Comparison of ENCODE assay signal across 32 cellular contexts in genomic region chr3:114217266-114217665, GRCh38. TPM values are rescaled to one million over a fixed set of nuclear protein-coding genes. Genes with fewer than 3 reads are reported as not detected.
A peak's percentile ranks its signal among the peaks of the same experiment; 100 is the strongest.
DNase-seq lines count a peak whose midpoint lies in the region; ATAC-seq and TF ChIP-seq lines count a peak whose summit lies in the region.
"Had no signal": no experiment of that assay in that cellular context is flagged by ENCODE, and none has a peak within 500 bp of the region (broad histone marks: within the 10 kb centered on the region; RNA-seq: fewer than 3 reads in every experiment).

No MANE protein-coding gene starts in this region.

- TF ChIP-seq RAD21 in SK-N-SH (IDR thresholded peaks at IDR 0.05; ENCODE audit: low read length) = no peak

- no peak for TF ChIP-seq EP300 in SK-N-SH (IDR thresholded peaks at IDR 0.05; ENCODE audit: borderline replicate concordance in 1 of 2, low read depth in 1 of 2, low read length in 1 of 2)

- H4K20me1 ChIP-seq in SK-N-SH (ENCODE audit: insufficient read depth) = no peaks in the 10 kb centered on the region

- H3K36me3 ChIP-seq in SK-N-SH (replicated peaks in 1 of 2; ENCODE audit: control insufficient read depth in 1 of 2, insufficient read depth in 2 of 2, low read length in 1 of 2) = no peaks in the 10 kb centered on the region
- H3K36me3 ChIP-seq: SJCRH30 had no signal

- DNase-seq in NCI-H1105 treated with DMSO at 0.1 percent for 48 hours (lab: John Stamatoyannopoulos, UW) (peak; percentile 44), NCI-H1105 (lab: John Stamatoyannopoulos, UW) (no peak), activated B cell treated with CpG ODN at 0.5 μM for 24 hours (no peak), neural crest cell (ENCODE audit: low read depth, low spot score) (no peak), germinal center (ENCODE audit: low spot score) (no peak), SK-N-SH (no peak)
- no peak for DNase-seq in activated naive CD8-positive, alpha-beta T cell treated with anti-CD3 and anti-CD28 coated beads, Interleukin-2, amount 50 U/mL, for 24 hours
- DNase-seq: activated CD4-positive, alpha-beta T cell treated with anti-CD3 and anti-CD28 coated beads for 1 hour; activated naive CD4-positive, alpha-beta T cell treated with anti-CD3 and anti-CD28 coated beads, Interleukin-2, amount 50 U/mL, for 16 hours; activated T-cell treated with anti-CD3 and anti-CD28 coated beads, Interleukin-2, amount 50 U/mL, for 4 hours; DMS53; MV-4-11; NCI-H187; NCI-H345; SJCRH30; small intestine; stimulated activated CD4-positive, alpha-beta T cell treated with anti-CD3 and anti-CD28 coated beads, Interleukin-1b, Interleukin-23, amount 100 ng/mL, for 48 hours; stimulated activated CD8-positive, alpha-beta memory T cell treated with anti-CD3 and anti-CD28 coated beads, Interleukin-4, amount 100 ng/mL, for 48 hours; stimulated activated naive CD8-positive, alpha-beta T cell treated with anti-CD3 and anti-CD28 coated beads, Interleukin-15, amount 100 ng/mL, for 72 hours had no signal

- H3K79me2 ChIP-seq in SK-N-SH (ENCODE audit: insufficient read depth) = no peaks in the 10 kb centered on the region

- H3K36me3 Mint-ChIP-seq in activated naive CD8-positive, alpha-beta T cell = peaks cover 10% of the 10 kb centered on the region
- peaks cover 24% of the 10 kb centered on the region for H3K36me3 Mint-ChIP-seq in activated naive CD8-positive, alpha-beta T cell treated with anti-CD3 and anti-CD28 coated beads, Interleukin-2, amount 50 U/mL, for 24 hours (ENCODE audit: low read depth)
- H3K36me3 Mint-ChIP-seq in activated B cell treated with CpG ODN at 0.5 μM for 24 hours (ENCODE audit: low read depth) (peaks cover 3% of the 10 kb centered on the region), neural crest cell (ENCODE audit: low read depth) (no peaks in the 10 kb centered on the region)

- no peak overlapping the region for H3K4me2 ChIP-seq in SK-N-SH

- H3K27me3 ChIP-seq in SK-N-SH (ENCODE audit: insufficient read depth) = no peaks in the 10 kb centered on the region
- H3K27me3 ChIP-seq: SJCRH30 had no signal

- intact Hi-C loops in activated B cell treated with CpG ODN at 0.5 μM for 24 hours (cut with micrococcal nuclease) = no loop called here

- POLR2A ChIA-PET in activated B cell treated with CpG ODN at 0.5 μM for 24 hours (lab: Charles Lee) = interaction anchor here (0.6 to 7.4 kb wide), 6 partner anchors 9 to 232 kb away, joined by 3 to 334 read pairs (median 6); partner anchors contain the start of genes DRD3 and TIGIT
- POLR2A ChIA-PET in SK-N-SH (lab: Yijun Ruan, JAX) = no interaction called here

- no peaks in the 10 kb centered on the region for H3K27me3 Mint-ChIP-seq in activated naive CD8-positive, alpha-beta T cell
- no peaks in the 10 kb centered on the region for H3K27me3 Mint-ChIP-seq in activated naive CD8-positive, alpha-beta T cell treated with anti-CD3 and anti-CD28 coated beads, Interleukin-2, amount 50 U/mL, for 24 hours
- no peaks in the 10 kb centered on the region for H3K27me3 Mint-ChIP-seq in activated B cell treated with CpG ODN at 0.5 μM for 24 hours
- peaks cover 2% of the 10 kb centered on the region for H3K27me3 Mint-ChIP-seq in neural crest cell (ENCODE audit: low read depth)
- H3K27me3 Mint-ChIP-seq: stimulated activated naive CD8-positive, alpha-beta T cell treated with anti-CD3 and anti-CD28 coated beads, Interleukin-15, amount 100 ng/mL, for 72 hours had no signal

- H3K4me3 ChIP-seq in SK-N-SH (ENCODE audit: low read depth in 2 of 2, low read length in 1 of 2) = no peak overlapping the region
- H3K4me3 ChIP-seq: SJCRH30 had no signal

- no peak overlapping the region for H3K27ac Mint-ChIP-seq in activated naive CD8-positive, alpha-beta T cell
- H3K27ac Mint-ChIP-seq in activated naive CD8-positive, alpha-beta T cell treated with anti-CD3 and anti-CD28 coated beads, Interleukin-2, amount 50 U/mL, for 24 hours = no peak overlapping the region
- H3K27ac Mint-ChIP-seq in activated B cell treated with CpG ODN at 0.5 μM for 24 hours (no peak overlapping the region), neural crest cell (ENCODE audit: unreplicated experiment) (peak overlapping the region; percentile 63)
- H3K27ac Mint-ChIP-seq: nephron; stimulated activated naive CD8-positive, alpha-beta T cell treated with anti-CD3 and anti-CD28 coated beads, Interleukin-15, amount 100 ng/mL, for 72 hours had no signal

- ATAC-seq in activated naive CD8-positive, alpha-beta T cell treated with anti-CD3 and anti-CD28 coated beads, Interleukin-2, amount 50 U/mL, for 24 hours = no peak
- ATAC-seq in activated B cell treated with CpG ODN at 0.5 μM for 24 hours (ENCODE audit: low read depth) = no peak
- ATAC-seq: activated T-cell treated with anti-CD3 and anti-CD28 coated beads, Interleukin-2, amount 50 U/mL, for 4 hours; HepG2; stimulated activated naive CD8-positive, alpha-beta T cell treated with anti-CD3 and anti-CD28 coated beads, Interleukin-15, amount 100 ng/mL, for 72 hours had no signal

- H3K9me2 ChIP-seq in SK-N-SH = no peaks in the 10 kb centered on the region

- peaks cover 3 to 19% of the 10 kb centered on the region in 2 experiments for H3K4me1 ChIP-seq in SK-N-SH (ENCODE audit: control insufficient read depth in 1 of 2, insufficient read depth in 2 of 2, low read depth in 1 of 2, low read length in 1 of 2)
- H3K4me1 ChIP-seq: SJCRH30 had no signal

- no peaks in the 10 kb centered on the region for H3K9me3 ChIP-seq in SK-N-SH
- H3K9me3 ChIP-seq: SJCRH30 had no signal

- no peak for TF ChIP-seq CTCF in activated B cell treated with CpG ODN at 0.5 μM for 24 hours (IDR thresholded peaks at IDR 0.05)
- TF ChIP-seq CTCF in neural crest cell (conservative IDR thresholded peaks at IDR 0.05) = no peak
- no peak for TF ChIP-seq CTCF in SK-N-SH (IDR thresholded peaks at IDR 0.05)

- peak overlapping the region; percentile 24 for H3K4me3 Mint-ChIP-seq in activated naive CD8-positive, alpha-beta T cell
- H3K4me3 Mint-ChIP-seq in activated naive CD8-positive, alpha-beta T cell treated with anti-CD3 and anti-CD28 coated beads, Interleukin-2, amount 50 U/mL, for 24 hours = no peak overlapping the region
- H3K4me3 Mint-ChIP-seq in activated B cell treated with CpG ODN at 0.5 μM for 24 hours (peak overlapping the region; percentile 12), neural crest cell (no peak overlapping the region)
- H3K4me3 Mint-ChIP-seq: activated T-cell treated with anti-CD3 and anti-CD28 coated beads, Interleukin-2, amount 50 U/mL, for 4 hours; nephron had no signal

- H3K27ac ChIP-seq in SK-N-SH (ENCODE audit: low read depth in 2 of 2, low read length in 1 of 2) = no peak overlapping the region
- H3K27ac ChIP-seq: 22Rv1, SJCRH30 had no signal

- H3F3A ChIP-seq in SK-N-SH (replicated peaks; ENCODE audit: insufficient read depth) = no peaks in the 10 kb centered on the region

- H3K9ac ChIP-seq in SK-N-SH = no peak overlapping the region

- H3K9me3 Mint-ChIP-seq in activated naive CD8-positive, alpha-beta T cell (ENCODE audit: low read depth) = no peaks in the 10 kb centered on the region
- H3K9me3 Mint-ChIP-seq in activated naive CD8-positive, alpha-beta T cell treated with anti-CD3 and anti-CD28 coated beads, Interleukin-2, amount 50 U/mL, for 24 hours = no peaks in the 10 kb centered on the region
- H3K9me3 Mint-ChIP-seq in activated B cell treated with CpG ODN at 0.5 μM for 24 hours (no peaks in the 10 kb centered on the region), neural crest cell (no peaks in the 10 kb centered on the region)
- H3K9me3 Mint-ChIP-seq: activated T-cell treated with anti-CD3 and anti-CD28 coated beads, Interleukin-2, amount 50 U/mL, for 4 hours; nephron; stimulated activated naive CD8-positive, alpha-beta T cell treated with anti-CD3 and anti-CD28 coated beads, Interleukin-15, amount 100 ng/mL, for 72 hours had no signal

- CTCF ChIA-PET in activated B cell treated with CpG ODN at 0.5 μM for 24 hours (lab: Charles Lee) = interaction anchor here (1.5 to 4.4 kb wide), 2 partner anchors 74 to 118 kb away, joined by 4 to 30 read pairs; no protein-coding TSS in a partner anchor
- CTCF ChIA-PET in SK-N-SH (lab: Yijun Ruan, JAX) = no interaction called here

- H2AFZ ChIP-seq in SK-N-SH (ENCODE audit: low read depth) = no peak overlapping the region

- H3K4me1 Mint-ChIP-seq in activated naive CD8-positive, alpha-beta T cell (ENCODE audit: low read depth) = peaks cover 30% of the 10 kb centered on the region
- H3K4me1 Mint-ChIP-seq in activated naive CD8-positive, alpha-beta T cell treated with anti-CD3 and anti-CD28 coated beads, Interleukin-2, amount 50 U/mL, for 24 hours = no peaks in the 10 kb centered on the region
- H3K4me1 Mint-ChIP-seq in activated B cell treated with CpG ODN at 0.5 μM for 24 hours (peaks cover 13% of the 10 kb centered on the region), neural crest cell (no peaks in the 10 kb centered on the region)
- H3K4me1 Mint-ChIP-seq: nephron had no signal

TF ChIP-seq in SK-N-SH, 30 proteins besides CTCF, POLR2A, EP300 and RAD21 (continues in another document):
- TF ChIP-seq GABPA (IDR thresholded peaks at IDR 0.05; ENCODE audit: low read depth) (no peak), FOXM1 (IDR thresholded peaks at IDR 0.05; ENCODE audit: low read depth) (no peak), MAX (IDR thresholded peaks at IDR 0.05; ENCODE audit: low read depth) (no peak), EZH2phosphoT487 (IDR thresholded peaks at IDR 0.05; ENCODE audit: borderline replicate concordance, low read depth) (no peak), PBX3 (IDR thresholded peaks at IDR 0.05) (no peak)

RNA-seq across cellular contexts. Expression of gene ZNF80, which starts 20.1 kb away (rescaled TPM):
- total RNA-seq in activated B cell treated with CpG ODN at 0.5 μM for 24 hours = 0.53 and 0.66 TPM in 2 replicates
- not detected in 2 replicates for total RNA-seq in neural crest cell
- not detected in 2 replicates for polyA plus RNA-seq in SK-N-SH (2012; rRNA removed)
- not detected in 2 replicates for polyA plus RNA-seq in SK-N-SH (2012; cell fraction: cytosol; rRNA removed)
- not detected in 2 replicates for polyA plus RNA-seq in SK-N-SH (2012; cell fraction: nucleus; rRNA removed)
- total RNA-seq: HepG2, lower leg skin, osteocyte, renal cortical epithelial cell, RPMI7951 had no signal
- polyA plus RNA-seq: HepG2, keratinocyte had no signal

RNA-seq across cellular contexts. Expression of gene DRD3, which starts 38.4 kb away (rescaled TPM):
- total RNA-seq in activated B cell treated with CpG ODN at 0.5 μM for 24 hours (not detected in 2 replicates), neural crest cell (not detected in 2 replicates)
- not detected in 2 replicates for polyA plus RNA-seq in SK-N-SH (2012; rRNA removed)
- polyA plus RNA-seq in SK-N-SH (2012; cell fraction: cytosol; rRNA removed) = not detected in 2 replicates
- polyA plus RNA-seq in SK-N-SH (2012; cell fraction: nucleus; rRNA removed) = not detected in 2 replicates
- total RNA-seq: activated CD8-positive, alpha-beta memory T cell treated with anti-CD3 and anti-CD28 coated beads for 36 hours; activated T-cell treated with anti-CD3 and anti-CD28 coated beads, Interleukin-2, amount 50 U/mL, for 4 hours; cerebellum; HepG2; LHCN-M2; lower leg skin; osteocyte; renal cortical epithelial cell; RPMI7951; SJCRH30; T-helper 1 cell treated with Interleukin-12 subunit alpha and Interleukin-12 subunit beta and Interleukin-4 antibody, amounts not matched to agents 30 ng/mL and 1 ng/mL, for 36 hours had no signal
- polyA plus RNA-seq: HepG2, keratinocyte, small intestine had no signal

Comparison
In these comparisons a context has a peak if more than half of its experiments do, and no peak if none do; other contexts are left out.
1. H3K4me3 Mint-ChIP-seq: peak in activated naive CD8-positive, alpha-beta T cell (single experiment) and activated B cell treated with CpG ODN at 0.5 μM for 24 hours (single experiment); none in activated naive CD8-positive, alpha-beta T cell treated with anti-CD3 and anti-CD28 coated beads, Interleukin-2, amount 50 U/mL, for 24 hours (single experiment) and neural crest cell (single experiment).